1 cellular context compared by ENCODE assay signal in the genomic region with DNA sequence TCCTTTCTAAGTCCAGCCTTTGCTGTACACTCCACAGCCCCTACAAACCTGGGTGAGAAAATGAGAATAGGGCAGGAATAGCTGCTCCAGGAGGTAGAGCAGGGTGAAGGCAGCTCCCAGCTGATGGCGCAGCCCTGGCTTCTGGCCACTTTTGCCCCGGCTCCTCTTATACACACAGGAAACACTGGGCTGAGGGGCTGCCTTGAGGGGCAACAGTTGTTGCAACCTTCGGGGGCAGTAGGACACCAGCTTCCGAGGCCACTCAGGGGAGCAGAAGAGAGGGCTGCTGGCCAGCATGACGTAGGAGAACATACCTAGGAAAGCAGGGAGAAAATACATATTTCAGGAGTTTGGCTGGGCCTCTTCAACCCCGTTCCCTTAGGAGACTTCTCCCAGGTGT.
TF ChIP-seq lines count a peak whose summit lies in the region.

No MANE protein-coding gene starts in this region.

TF ChIP-seq in HepG2, 621 proteins besides CTCF, POLR2A, EP300 and RAD21:
- TF ChIP-seq, protein P1, sequence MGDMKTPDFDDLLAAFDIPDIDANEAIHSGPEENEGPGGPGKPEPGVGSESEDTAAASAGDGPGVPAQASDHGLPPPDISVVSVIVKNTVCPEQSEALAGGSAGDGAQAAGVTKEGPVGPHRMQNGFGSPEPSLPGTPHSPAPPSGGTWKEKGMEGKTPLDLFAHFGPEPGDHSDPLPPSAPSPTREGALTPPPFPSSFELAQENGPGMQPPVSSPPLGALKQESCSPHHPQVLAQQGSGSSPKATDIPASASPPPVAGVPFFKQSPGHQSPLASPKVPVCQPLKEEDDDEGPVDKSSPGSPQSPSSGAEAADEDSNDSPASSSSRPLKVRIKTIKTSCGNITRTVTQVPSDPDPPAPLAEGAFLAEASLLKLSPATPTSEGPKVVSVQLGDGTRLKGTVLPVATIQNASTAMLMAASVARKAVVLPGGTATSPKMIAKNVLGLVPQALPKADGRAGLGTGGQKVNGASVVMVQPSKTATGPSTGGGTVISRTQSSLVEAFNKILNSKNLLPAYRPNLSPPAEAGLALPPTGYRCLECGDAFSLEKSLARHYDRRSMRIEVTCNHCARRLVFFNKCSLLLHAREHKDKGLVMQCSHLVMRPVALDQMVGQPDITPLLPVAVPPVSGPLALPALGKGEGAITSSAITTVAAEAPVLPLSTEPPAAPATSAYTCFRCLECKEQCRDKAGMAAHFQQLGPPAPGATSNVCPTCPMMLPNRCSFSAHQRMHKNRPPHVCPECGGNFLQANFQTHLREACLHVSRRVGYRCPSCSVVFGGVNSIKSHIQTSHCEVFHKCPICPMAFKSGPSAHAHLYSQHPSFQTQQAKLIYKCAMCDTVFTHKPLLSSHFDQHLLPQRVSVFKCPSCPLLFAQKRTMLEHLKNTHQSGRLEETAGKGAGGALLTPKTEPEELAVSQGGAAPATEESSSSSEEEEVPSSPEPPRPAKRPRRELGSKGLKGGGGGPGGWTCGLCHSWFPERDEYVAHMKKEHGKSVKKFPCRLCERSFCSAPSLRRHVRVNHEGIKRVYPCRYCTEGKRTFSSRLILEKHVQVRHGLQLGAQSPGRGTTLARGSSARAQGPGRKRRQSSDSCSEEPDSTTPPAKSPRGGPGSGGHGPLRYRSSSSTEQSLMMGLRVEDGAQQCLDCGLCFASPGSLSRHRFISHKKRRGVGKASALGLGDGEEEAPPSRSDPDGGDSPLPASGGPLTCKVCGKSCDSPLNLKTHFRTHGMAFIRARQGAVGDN (CRISPR knock-in tag; IDR thresholded peaks at IDR 0.05) = 0 out of 2 replicates have a peak, but pooled peaks have one; percentile 13
- TF ChIP-seq ZC3H13 (CRISPR knock-in tag; IDR thresholded peaks at IDR 0.05) = 0 out of 2 replicates have a peak, but pooled peaks have one; percentile 14
- TF ChIP-seq CBX1 (IDR thresholded peaks at IDR 0.05; ENCODE audit: low read depth) = no peak
